ENCODE assay signal across 8 cellular contexts in the genomic region with DNA sequence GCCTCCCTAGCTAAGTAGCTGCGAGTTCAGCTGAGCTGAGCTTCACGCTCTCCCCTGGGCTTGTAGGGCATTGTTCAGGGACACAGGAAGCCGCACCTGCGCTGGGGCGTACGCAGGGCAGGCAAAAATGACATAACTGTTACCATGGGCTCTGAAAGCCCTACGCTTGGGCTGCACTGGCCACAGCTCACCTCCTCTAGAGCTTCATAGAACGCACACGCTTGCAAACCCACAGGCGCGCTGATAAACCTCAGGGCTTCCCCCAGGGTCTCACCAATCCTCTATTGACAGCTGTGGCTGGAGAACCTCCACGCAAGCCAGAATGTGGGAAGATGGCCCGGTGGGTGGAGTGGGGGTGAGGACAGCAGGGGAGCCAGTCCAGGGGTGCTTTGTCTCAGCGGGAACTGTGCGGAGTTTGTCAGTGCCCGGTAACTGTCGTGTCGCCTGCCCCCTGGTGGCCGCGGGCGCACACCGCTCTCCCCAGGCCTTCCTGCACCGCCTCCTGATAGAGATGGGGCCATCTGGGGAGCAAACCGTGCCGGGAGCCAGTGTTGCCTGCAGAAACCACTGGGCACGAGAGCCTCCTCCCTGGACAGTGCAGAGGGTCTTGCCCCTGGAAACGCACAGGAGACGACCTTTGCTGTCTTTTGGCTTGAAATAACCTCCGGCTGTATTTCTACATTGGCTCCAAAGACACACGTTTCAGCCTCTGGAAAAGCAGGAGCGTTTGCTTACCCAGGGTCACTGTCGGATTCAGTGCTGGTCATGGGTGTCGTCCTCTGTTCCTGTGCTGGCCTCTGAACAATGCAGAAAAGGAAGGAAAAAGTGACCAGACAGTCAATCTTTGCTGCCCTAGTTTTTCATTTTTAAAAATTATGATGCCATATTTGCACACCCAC. TPM values are rescaled to one million over a fixed set of nuclear protein-coding genes. Genes with fewer than 3 reads are reported as not detected.
DNase-seq lines count a peak whose midpoint lies in the region; ATAC-seq, FAIRE-seq and TF ChIP-seq lines count a peak whose summit lies in the region.

No MANE protein-coding gene starts in this region.

- peaks cover 5% of the 10 kb centered on the region; the same call in 1 of the 2 replicates for H3K27me3 ChIP-seq in PC-3 (ENCODE audit: low read length)
- peaks cover 0 to 13% of the 10 kb centered on the region in 2 donors for H3K27me3 ChIP-seq in tibial artery

- no peaks in the 10 kb centered on the region for H3K4me1 ChIP-seq in PC-3 (ENCODE audit: insufficient read depth, low read length)
- peaks cover 0 to 8% (median 4%) of the 10 kb centered on the region in 4 donors for H3K4me1 ChIP-seq in tibial artery

- H4K20me1 ChIP-seq in PC-3 (ENCODE audit: low read length) = no peaks in the 10 kb centered on the region

- BruUV-seq in PC-3 (replicated peaks; lab: Mats Ljungman, UMichigan) = no TSS peak

- POLR2A ChIA-PET in PC-3 (lab: Charles Lee; ENCODE audit: unreplicated experiment) = no interaction called here

- FAIRE-seq in GM19239 (lab: Jason Lieb, UNC) = peak; percentile 85

- H3K4me3 Mint-ChIP-seq in activated T-cell treated with anti-CD3 and anti-CD28 coated beads, Interleukin-2, amount 50 U/mL, for 72 hours = no peak overlapping the region

- H3K4me3 ChIP-seq in PC-3 (ENCODE audit: low read length) (peak overlapping the region; percentile 10; the same call in 1 of the 2 replicates), tibial artery (no peak overlapping the region)

- DNase-seq in AML-193 (lab: John Stamatoyannopoulos, UW) (peak; percentile 20 to 49), GM19239 (ENCODE audit: insufficient read length, low spot score) (peak; percentile 79), HK-2 (ENCODE audit: unreplicated experiment) (peak; percentile 31), PC-3 (peak; percentile 76), fibroblast of the conjunctiva (ENCODE audit: low read depth) (peak; percentile 26), omental fat pad (ENCODE audit: low spot score) (peak; percentile 43), tibial artery (peak; percentile 65 to 74)
- peak; percentile 76 to 83 for DNase-seq in activated T-cell treated with anti-CD3 and anti-CD28 coated beads, Interleukin-2, amount 50 U/mL, for 72 hours

- no peaks in the 10 kb centered on the region for H3K36me3 Mint-ChIP-seq in activated T-cell treated with anti-CD3 and anti-CD28 coated beads, Interleukin-2, amount 50 U/mL, for 72 hours (ENCODE audit: insufficient read depth in 2 of 2)

- no peaks in the 10 kb centered on the region for H3K79me2 ChIP-seq in PC-3 (ENCODE audit: low read length)

- no peaks in the 10 kb centered on the region for H3K9me2 ChIP-seq in PC-3 (replicated peaks; ENCODE audit: low read length)

- H3K9me3 ChIP-seq in PC-3 (ENCODE audit: low read length) = no peaks in the 10 kb centered on the region
- no peaks in the 10 kb centered on the region for H3K9me3 ChIP-seq in tibial artery

- no peaks in the 10 kb centered on the region for H3K9me3 Mint-ChIP-seq in activated T-cell treated with anti-CD3 and anti-CD28 coated beads, Interleukin-2, amount 50 U/mL, for 72 hours

- no peaks in the 10 kb centered on the region for H3F3A ChIP-seq in PC-3 (ENCODE audit: low read length, unreplicated experiment)

- no peaks in the 10 kb centered on the region for H3K4me1 Mint-ChIP-seq in activated T-cell treated with anti-CD3 and anti-CD28 coated beads, Interleukin-2, amount 50 U/mL, for 72 hours (ENCODE audit: low read depth)

- peak overlapping the region; percentile 77 for H2AFZ ChIP-seq in PC-3 (ENCODE audit: low read length)

- ATAC-seq in PC-3 = peak; percentile 99
- peak; percentile 92 to 95 for ATAC-seq in activated T-cell treated with anti-CD3 and anti-CD28 coated beads, Interleukin-2, amount 50 U/mL, for 72 hours (replicated peaks in 1 of 2)
- ATAC-seq in omental fat pad (ENCODE audit: low FRiP score) = peak; percentile 75

- peaks cover 45% of the 10 kb centered on the region for H3K27me3 Mint-ChIP-seq in activated T-cell treated with anti-CD3 and anti-CD28 coated beads, Interleukin-2, amount 50 U/mL, for 72 hours (ENCODE audit: low read depth)

- no peak overlapping the region for H3K27ac ChIP-seq in PC-3 (ENCODE audit: low read length)
- H3K27ac ChIP-seq in tibial artery = no peak overlapping the region

- TF ChIP-seq CTCF in PC-3 (conservative IDR thresholded peaks at IDR 0.05; ENCODE audit: low read depth, low read length) = peak; percentile 94
- TF ChIP-seq CTCF in omental fat pad (IDR thresholded peaks at IDR 0.05) = peak in 1 of 3 donors; percentile 28
- TF ChIP-seq CTCF in tibial artery (IDR thresholded peaks at IDR 0.05) = peak; percentile 73 to 88

- peak overlapping the region; percentile 67 for H3K4me2 ChIP-seq in PC-3 (ENCODE audit: low read length)

- intact Hi-C loops in PC-3 (cut with micrococcal nuclease) = loop anchor here (1.0 kb wide), 1 partner anchor 145 kb away; no protein-coding TSS in a partner anchor
- intact Hi-C loops in tibial artery (cut with DNase I; ENCODE audit: low total_unique reads) = loop anchor here (10.0 kb wide), 1 partner anchor 172 kb away; no protein-coding TSS in a partner anchor

- no peak overlapping the region for H3K27ac Mint-ChIP-seq in activated T-cell treated with anti-CD3 and anti-CD28 coated beads, Interleukin-2, amount 50 U/mL, for 72 hours

- H3K36me3 ChIP-seq in PC-3 (ENCODE audit: low read depth, low read length) (no peaks in the 10 kb centered on the region), tibial artery (no peaks in the 10 kb centered on the region)

- CTCF ChIA-PET in PC-3 (lab: Charles Lee) = interaction anchor here (0.5 to 0.6 kb wide), 3 partner anchors 19 to 151 kb away, joined by 3 to 8 read pairs (median 3); no protein-coding TSS in a partner anchor

- no peak overlapping the region for H3K9ac ChIP-seq in PC-3 (ENCODE audit: low read length)

RNA-seq across cellular contexts. Expression of a gene that starts 17.0 kb away (rescaled TPM):
- total RNA-seq in PC-3 (2014; rRNA removed) = not detected in 2 replicates
- total RNA-seq in activated T-cell treated with anti-CD3 and anti-CD28 coated beads, Interleukin-2, amount 50 U/mL, for 72 hours = not detected
- 100 to 1,000 TPM; 132 to 584 (median 435) TPM for total RNA-seq in omental fat pad

Comparison
In these comparisons a context has a peak if more than half of its experiments do, and no peak if none do; other contexts are left out.
1. DNase-seq: peak in every context shown above with its lines; median percentile 80 in activated T-cell treated with anti-CD3 and anti-CD28 coated beads, Interleukin-2, amount 50 U/mL, for 72 hours; 79 in GM19239; 76 in PC-3; 70 in tibial artery; 43 in omental fat pad; 34 in AML-193; 31 in HK-2; 26 in fibroblast of the conjunctiva.
2. RNA of a gene that starts 17.0 kb away (total RNA-seq): 132 to 584 TPM in omental fat pad; not detected in PC-3 and not detected in activated T-cell treated with anti-CD3 and anti-CD28 coated beads, Interleukin-2, amount 50 U/mL, for 72 hours; every median in the first group is over 100 times any median in the second.
3. Peak in every context shown above with its lines, with median percentiles within 50 percentile points of each other: ATAC-seq.